Comparison of ENCODE assay signal across 9 cellular contexts in the genomic region with DNA sequence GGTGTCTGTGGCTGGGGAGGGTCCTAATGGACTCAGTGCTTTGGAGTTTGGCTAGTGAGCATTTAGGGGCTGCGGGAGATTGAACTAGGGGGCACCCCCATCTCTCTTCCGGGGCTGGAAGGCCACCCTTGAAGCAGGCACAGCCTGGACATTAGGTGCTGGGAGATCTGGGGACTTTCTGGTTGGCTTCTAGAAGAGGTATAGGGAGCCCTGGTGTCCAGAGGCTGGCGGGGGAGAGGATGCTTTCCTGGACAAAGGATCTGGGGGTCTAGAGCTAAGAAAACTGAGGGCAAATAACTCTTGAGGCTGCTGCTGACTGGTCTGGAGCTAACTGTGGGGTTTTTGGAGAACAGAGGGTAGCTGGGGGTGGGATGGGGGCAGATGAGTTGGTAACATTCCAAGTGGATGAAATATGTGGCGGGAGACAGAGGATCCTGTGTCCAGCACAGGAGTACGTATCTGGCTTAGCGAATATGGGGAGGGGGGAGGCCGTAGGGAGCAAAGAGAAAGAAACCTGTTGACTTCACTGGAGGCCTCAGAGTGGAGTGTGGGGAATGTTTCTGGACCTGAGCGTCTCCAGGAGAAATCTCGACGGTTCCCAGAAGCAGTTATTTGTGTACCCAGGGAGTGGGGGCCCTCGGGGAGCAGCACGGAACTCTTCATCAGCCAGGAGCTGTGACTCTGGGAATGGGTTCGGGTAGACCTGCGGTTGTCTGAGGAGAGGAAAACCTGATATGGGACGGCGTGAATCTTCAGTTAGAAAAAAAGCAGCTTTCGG. TPM values are rescaled to one million over a fixed set of nuclear protein-coding genes. Genes with fewer than 3 reads are reported as not detected.
DNase-seq lines count a peak whose midpoint lies in the region; ATAC-seq lines count a peak whose summit lies in the region.
"Had no signal": no experiment of that assay in that cellular context is flagged by ENCODE, and none has a peak within 500 bp of the region (broad histone marks: within the 10 kb centered on the region; RNA-seq: fewer than 3 reads in every experiment).

No MANE protein-coding gene starts in this region.

- H3K4me3 ChIP-seq in Jurkat, Clone E6-1 (ENCODE audit: low read length), result peak overlapping the region; percentile 95

- DNase-seq in COR-L47 (lab: John Stamatoyannopoulos, UW) (peak; percentile 3), immature natural killer cell (peak in 2 of 3 donors; percentile 18 to 23), NK-92 (lab: John Stamatoyannopoulos, UW; ENCODE audit: unreplicated experiment) (no peak)
- DNase-seq in Jurkat, Clone E6-1 (ENCODE audit: low read depth, low spot score), result no peak
- peak; percentile 7 for DNase-seq in activated naive CD8-positive, alpha-beta T cell treated with anti-CD3 and anti-CD28 coated beads for 36 hours
- peak in 1 of 2 donors; percentile 63 for DNase-seq in stimulated activated effector memory CD8-positive, alpha-beta T cell treated with anti-CD3 and anti-CD28 coated beads, Interleukin-12 subunit alpha, Interleukin-12 subunit beta, amount 100 ng/mL, for 72 hours (ENCODE audit: low spot score in 2 of 2)

- H3K36me3 Mint-ChIP-seq in activated naive CD8-positive, alpha-beta T cell treated with anti-CD3 and anti-CD28 coated beads for 36 hours, result peaks cover 25% of the 10 kb centered on the region
- H3K36me3 Mint-ChIP-seq in immature natural killer cell, result peaks cover 0 to 4% (median 3%) of the 10 kb centered on the region in 3 donors
- peaks cover 90% of the 10 kb centered on the region for H3K36me3 Mint-ChIP-seq in stimulated activated effector memory CD8-positive, alpha-beta T cell treated with anti-CD3 and anti-CD28 coated beads, Interleukin-12 subunit alpha, Interleukin-12 subunit beta, amount 100 ng/mL, for 72 hours

- ATAC-seq in stimulated activated effector memory CD8-positive, alpha-beta T cell treated with anti-CD3 and anti-CD28 coated beads, Interleukin-12 subunit alpha, Interleukin-12 subunit beta, amount 100 ng/mL, for 72 hours, result no peak
- ATAC-seq in HG02798 (IDR thresholded peaks at IDR 0.05; ENCODE audit: poor library complexity, unreplicated experiment) (no peak), GM21367 (IDR thresholded peaks at IDR 0.05; ENCODE audit: unreplicated experiment) (no peak)

- peak overlapping the region; percentile 94 for H3K4me3 Mint-ChIP-seq in activated naive CD8-positive, alpha-beta T cell treated with anti-CD3 and anti-CD28 coated beads for 36 hours
- peak overlapping the region; percentile 91 to 98 (median 95) for H3K4me3 Mint-ChIP-seq in immature natural killer cell
- H3K4me3 Mint-ChIP-seq in stimulated activated effector memory CD8-positive, alpha-beta T cell treated with anti-CD3 and anti-CD28 coated beads, Interleukin-12 subunit alpha, Interleukin-12 subunit beta, amount 100 ng/mL, for 72 hours, result peak overlapping the region; percentile 99

- no peaks in the 10 kb centered on the region for H3K9me3 Mint-ChIP-seq in activated naive CD8-positive, alpha-beta T cell treated with anti-CD3 and anti-CD28 coated beads for 36 hours
- no peaks in the 10 kb centered on the region for H3K9me3 Mint-ChIP-seq in immature natural killer cell
- no peaks in the 10 kb centered on the region for H3K9me3 Mint-ChIP-seq in stimulated activated effector memory CD8-positive, alpha-beta T cell treated with anti-CD3 and anti-CD28 coated beads, Interleukin-12 subunit alpha, Interleukin-12 subunit beta, amount 100 ng/mL, for 72 hours

- no peaks in the 10 kb centered on the region for H3K27me3 Mint-ChIP-seq in activated naive CD8-positive, alpha-beta T cell treated with anti-CD3 and anti-CD28 coated beads for 36 hours
- H3K27me3 Mint-ChIP-seq in immature natural killer cell (ENCODE audit: low read depth in 3 of 3), result peaks cover 29 to 43% (median 34%) of the 10 kb centered on the region in 3 donors

- H3K4me1 Mint-ChIP-seq in activated naive CD8-positive, alpha-beta T cell treated with anti-CD3 and anti-CD28 coated beads for 36 hours, result peaks cover 45% of the 10 kb centered on the region
- peaks cover 49 to 56% of the 10 kb centered on the region in 2 donors for H3K4me1 Mint-ChIP-seq in immature natural killer cell
- H3K4me1 Mint-ChIP-seq in stimulated activated effector memory CD8-positive, alpha-beta T cell treated with anti-CD3 and anti-CD28 coated beads, Interleukin-12 subunit alpha, Interleukin-12 subunit beta, amount 100 ng/mL, for 72 hours, result peaks cover 52% of the 10 kb centered on the region

- peak overlapping the region; percentile 100 for H3K27ac Mint-ChIP-seq in activated naive CD8-positive, alpha-beta T cell treated with anti-CD3 and anti-CD28 coated beads for 36 hours
- peak overlapping the region; percentile 89 to 100 (median 98) for H3K27ac Mint-ChIP-seq in immature natural killer cell
- H3K27ac Mint-ChIP-seq in stimulated activated effector memory CD8-positive, alpha-beta T cell treated with anti-CD3 and anti-CD28 coated beads, Interleukin-12 subunit alpha, Interleukin-12 subunit beta, amount 100 ng/mL, for 72 hours, result peak overlapping the region; percentile 100

RNA-seq across cellular contexts. Expression of a gene that starts 1.4 kb away (rescaled TPM):
- 288 TPM for polyA plus RNA-seq in Jurkat, Clone E6-1 (2012; ENCODE audit: insufficient read depth, insufficient read length)
- 100 to 1,000 TPM; 255 to 259 TPM for total RNA-seq in activated naive CD8-positive, alpha-beta T cell treated with anti-CD3 and anti-CD28 coated beads for 36 hours
- polyA plus RNA-seq in immature natural killer cell, result 100 to 1,000 TPM in 1 of 3 donors, 10 to 100 TPM in 2; 23.3 to 103 (median 48.8) TPM

RNA-seq across cellular contexts. Expression of a gene that starts 44.4 kb away (rescaled TPM):
- 25.3 TPM for polyA plus RNA-seq in Jurkat, Clone E6-1 (2012; ENCODE audit: insufficient read depth, insufficient read length)
- 10 to 100 TPM; 19.1 to 20.5 TPM for total RNA-seq in activated naive CD8-positive, alpha-beta T cell treated with anti-CD3 and anti-CD28 coated beads for 36 hours
- polyA plus RNA-seq in immature natural killer cell, result 10 to 100 TPM; 14.2 to 38.2 (median 16.9) TPM

RNA-seq across cellular contexts. Expression of a gene that starts 46.5 kb away (rescaled TPM):
- not detected for polyA plus RNA-seq in Jurkat, Clone E6-1 (2012; ENCODE audit: insufficient read depth, insufficient read length)
- under 1 TPM; 0.41 to 0.42 TPM for total RNA-seq in activated naive CD8-positive, alpha-beta T cell treated with anti-CD3 and anti-CD28 coated beads for 36 hours
- 1 to 10 TPM in 1 of 3 donors, under 1 TPM in 2; 0.61 to 1.2 (median 0.97) TPM for polyA plus RNA-seq in immature natural killer cell
- total RNA-seq: T-helper 2 cell treated with Interferon-gamma antibody and Interleukin-4, amounts not matched to agents 100 ng/mL and 5 ng/mL, for 36 hours had no signal

Comparison
In these comparisons a context has a peak if more than half of its experiments do, and no peak if none do; other contexts are left out.
1. DNase-seq: peak in COR-L47 (single experiment), activated naive CD8-positive, alpha-beta T cell treated with anti-CD3 and anti-CD28 coated beads for 36 hours (single experiment) and immature natural killer cell (2 of 3); none in Jurkat, Clone E6-1 (single experiment) and NK-92 (single experiment).
2. Peak in every context shown above with its lines, with median percentiles within 50 percentile points of each other: H3K27ac Mint-ChIP-seq and H3K4me3 Mint-ChIP-seq.